20 cellular contexts compared by ENCODE assay signal in the genomic region with DNA sequence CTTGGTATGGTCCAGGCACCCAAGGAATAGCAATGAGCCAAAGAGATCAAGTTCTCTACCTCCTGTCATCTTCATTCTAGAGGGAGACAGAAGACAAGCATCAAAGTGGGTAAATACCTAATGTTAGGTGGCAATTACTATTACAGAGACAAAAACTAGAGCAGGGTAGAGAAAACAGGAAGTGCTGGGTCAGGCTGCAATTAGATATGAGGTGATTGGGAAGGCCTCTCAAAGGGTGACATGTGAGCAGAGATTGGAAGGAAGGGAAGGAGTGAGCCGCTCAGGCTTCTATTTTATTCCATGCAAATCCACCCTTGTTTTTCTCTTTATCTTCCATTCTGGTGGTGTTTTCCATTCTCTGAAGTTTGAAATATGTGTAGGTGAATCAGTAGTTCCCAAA.
"Had no signal": no experiment of that assay in that cellular context is flagged by ENCODE, and none has a peak within 500 bp of the region (broad histone marks: within the 10 kb centered on the region; RNA-seq: fewer than 3 reads in every experiment).

No MANE protein-coding gene starts in this region.

- H3K4me1 ChIP-seq: colonic mucosa, lower lobe of right lung, testis had no signal

- DNase-seq: activated B cell treated with CpG ODN at 0.5 μM for 24 hours; activated CD4-positive, alpha-beta T cell treated with anti-CD3 and anti-CD28 coated beads for 48 hours; activated CD8-positive, alpha-beta T cell treated with anti-CD3 and anti-CD28 coated beads, Interleukin-2, amount 10 ng/mL, durations not matched to agents 7 days and 5 days; activated naive CD4-positive, alpha-beta T cell treated with anti-CD3 and anti-CD28 coated beads for 36 hours; activated naive CD8-positive, alpha-beta T cell treated with anti-CD3 and anti-CD28 coated beads, Interleukin-2, amount 50 U/mL, for 24 hours; activated T-cell treated with anti-CD3 and anti-CD28 coated beads, Interleukin-2, amount 50 U/mL, for 24 hours; aorta; brain microvascular endothelial cell; colonic mucosa; endodermal cell; foreskin fibroblast; lower lobe of right lung; sigmoid colon; stimulated activated CD4-positive, alpha-beta T cell treated with anti-CD3 and anti-CD28 coated beads, Interleukin-4, amount 100 ng/mL, for 24 hours; testis; upper lobe of left lung had no signal

- H3K4me3 ChIP-seq: colonic mucosa, hepatocyte, lower lobe of right lung, sigmoid colon, testis, upper lobe of left lung had no signal

- H3K9me3 ChIP-seq: colonic mucosa, lower lobe of right lung, sigmoid colon, testis, upper lobe of left lung had no signal

- H3K36me3 ChIP-seq: brain microvascular endothelial cell, colonic mucosa, lower lobe of right lung, sigmoid colon, upper lobe of left lung had no signal

- ATAC-seq: activated CD8-positive, alpha-beta T cell treated with anti-CD3 and anti-CD28 coated beads, Interleukin-2, amount 10 ng/mL, durations not matched to agents 7 days and 5 days; activated naive CD8-positive, alpha-beta T cell treated with anti-CD3 and anti-CD28 coated beads, Interleukin-2, amount 50 U/mL, for 24 hours; lower lobe of right lung; natural killer cell treated with Interleukin-12 subunit alpha and Interleukin-12 subunit beta and Interleukin-15 and Interleukin-18, amount 100 ng/mL, for 72 hours; stimulated activated effector memory CD8-positive, alpha-beta T cell treated with anti-CD3 and anti-CD28 coated beads, Interleukin-12 subunit alpha, Interleukin-12 subunit beta, amount 100 ng/mL, for 72 hours had no signal

- H3K27me3 ChIP-seq: brain microvascular endothelial cell, colonic mucosa, hepatocyte, sigmoid colon, testis, upper lobe of left lung had no signal

- H3K4me2 ChIP-seq: hepatocyte had no signal

- H3K27ac ChIP-seq: brain microvascular endothelial cell, colonic mucosa, epithelial cell of prostate, hepatocyte, lower lobe of right lung, sigmoid colon, testis, upper lobe of left lung had no signal
